Comparison of ENCODE assay signal across 8 cellular contexts in the genomic region with DNA sequence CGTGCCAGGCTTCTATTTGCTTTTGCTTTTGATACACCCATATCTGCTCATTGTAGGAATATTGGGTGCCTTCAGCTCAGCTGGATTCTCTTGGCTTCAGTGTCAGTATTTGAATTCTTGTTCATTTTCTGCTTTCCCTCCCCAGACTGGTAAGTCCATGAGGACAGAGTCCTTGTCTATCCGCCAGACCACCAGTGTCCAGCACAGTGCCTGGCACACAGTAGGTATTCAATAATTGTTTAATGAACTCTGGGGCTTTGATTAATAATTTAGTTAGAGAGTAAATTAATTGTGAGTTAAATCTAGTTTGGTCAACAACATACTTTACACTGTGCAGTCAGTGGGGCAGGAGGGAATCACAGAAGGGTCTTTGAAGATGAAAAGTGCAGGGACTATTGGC.
DNase-seq lines count a peak whose midpoint lies in the region; TF ChIP-seq lines count a peak whose summit lies in the region.

No MANE protein-coding gene starts in this region.

- no TSS peak for BruUV-seq in A673 (replicated peaks; lab: Mats Ljungman, UMichigan)

- no peak for TF ChIP-seq CTCF in GM12865 (IDR thresholded peaks at IDR 0.05; ENCODE audit: insufficient read depth, low read depth, low read length, missing control alignments)
- no peak for TF ChIP-seq CTCF in WERI-Rb-1 (IDR thresholded peaks at IDR 0.05; ENCODE audit: low read depth, low read length)
- TF ChIP-seq CTCF in fibroblast of mammary gland (conservative IDR thresholded peaks at IDR 0.05; ENCODE audit: control insufficient read depth, insufficient read depth, low read depth, low read length): no peak
- no peak for TF ChIP-seq CTCF in A673 (conservative IDR thresholded peaks at IDR 0.05; ENCODE audit: low read depth, low read length)

- H3K36me3 ChIP-seq in WERI-Rb-1: no peaks in the 10 kb centered on the region
- H3K36me3 ChIP-seq in skeletal muscle tissue (ENCODE audit: control insufficient read depth in 3 of 3, insufficient read depth in 3 of 3, low read length in 3 of 3): no peaks in the 10 kb centered on the region
- no peaks in the 10 kb centered on the region for H3K36me3 ChIP-seq in A673 (ENCODE audit: insufficient read depth, low read length, poor library complexity, severe bottlenecking)

- CTCF ChIA-PET in A673 (lab: Charles Lee): no interaction called here

- H3K27me3 ChIP-seq in WERI-Rb-1 (ENCODE audit: insufficient read depth, low read depth, severe bottlenecking) (no peaks in the 10 kb centered on the region), skeletal muscle tissue (ENCODE audit: control insufficient read depth in 3 of 3, insufficient read depth in 3 of 3, low read length in 3 of 3) (no peaks in the 10 kb centered on the region), A673 (replicated peaks; ENCODE audit: insufficient read depth, low read depth, low read length, poor library complexity) (no peaks in the 10 kb centered on the region)

- H3K9me3 ChIP-seq in WERI-Rb-1 (ENCODE audit: severe bottlenecking) (no peaks in the 10 kb centered on the region), skeletal muscle tissue (ENCODE audit: control insufficient read depth in 3 of 3, low read length in 3 of 3) (no peaks in the 10 kb centered on the region), A673 (ENCODE audit: low read depth, low read length, poor library complexity, severe bottlenecking) (no peaks in the 10 kb centered on the region)

- POLR2A ChIA-PET in A673 (lab: Charles Lee; ENCODE audit: low non-redundant PET): interaction anchor here (0.6 kb wide), 1 partner anchor 20 kb away, joined by 4 read pairs; no protein-coding TSS in a partner anchor

- H3K4me1 ChIP-seq in skeletal muscle tissue (ENCODE audit: control insufficient read depth in 3 of 3, insufficient read depth in 3 of 3, low read length in 3 of 3) (peaks cover 40 to 52% (median 41%) of the 10 kb centered on the region in 3 donors), A673 (ENCODE audit: insufficient read depth, low read length, poor library complexity, severe bottlenecking) (no peaks in the 10 kb centered on the region)

- intact Hi-C loops in A673 (cut with micrococcal nuclease; ENCODE audit: unreplicated experiment): no loop called here

- peak overlapping the region; percentile 89 to 94 (median 92) for H3K9ac ChIP-seq in skeletal muscle tissue (ENCODE audit: low read depth in 1 of 3, low read length in 3 of 3)

- H3K4me3 ChIP-seq in GM12865 (ENCODE audit: low read depth, low read length) (peak overlapping the region; percentile 71), WERI-Rb-1 (ENCODE audit: low read depth, low read length) (no peak overlapping the region), fibroblast of mammary gland (ENCODE audit: control insufficient read depth, low read depth, low read length) (peak overlapping the region; percentile 45), skeletal muscle tissue (ENCODE audit: low read length in 3 of 3) (peak overlapping the region; percentile 77 to 84 (median 84)), A673 (ENCODE audit: low read depth, low read length, poor library complexity, severe bottlenecking) (no peak overlapping the region)

- DNase-seq in GM12865 (ENCODE audit: low read depth) (no peak), WERI-Rb-1 (no peak), fibroblast of mammary gland (ENCODE audit: low read depth) (no peak), T1000 (lab: John Stamatoyannopoulos, UW) (no peak), A673 (ENCODE audit: low spot score) (no peak), Kasumi-1 (lab: John Stamatoyannopoulos, UW) (no peak), hypothalamus (lab: John Stamatoyannopoulos, UW) (no peak)

- H3K27ac ChIP-seq in WERI-Rb-1: peak overlapping the region; percentile 79
- peak overlapping the region; percentile 94 for H3K27ac ChIP-seq in skeletal muscle tissue (ENCODE audit: low read depth, low read length)
- H3K27ac ChIP-seq in A673 (ENCODE audit: low read depth, low read length, poor library complexity, severe bottlenecking): no peak overlapping the region

Comparison
In these comparisons a context has a peak if more than half of its experiments do, and no peak if none do; other contexts are left out.
1. H3K4me3 ChIP-seq: peak in GM12865 (single experiment), fibroblast of mammary gland (single experiment) and skeletal muscle tissue (3 of 3); none in WERI-Rb-1 (single experiment) and A673 (single experiment).